9 cellular contexts compared by ENCODE assay signal in the genomic region with DNA sequence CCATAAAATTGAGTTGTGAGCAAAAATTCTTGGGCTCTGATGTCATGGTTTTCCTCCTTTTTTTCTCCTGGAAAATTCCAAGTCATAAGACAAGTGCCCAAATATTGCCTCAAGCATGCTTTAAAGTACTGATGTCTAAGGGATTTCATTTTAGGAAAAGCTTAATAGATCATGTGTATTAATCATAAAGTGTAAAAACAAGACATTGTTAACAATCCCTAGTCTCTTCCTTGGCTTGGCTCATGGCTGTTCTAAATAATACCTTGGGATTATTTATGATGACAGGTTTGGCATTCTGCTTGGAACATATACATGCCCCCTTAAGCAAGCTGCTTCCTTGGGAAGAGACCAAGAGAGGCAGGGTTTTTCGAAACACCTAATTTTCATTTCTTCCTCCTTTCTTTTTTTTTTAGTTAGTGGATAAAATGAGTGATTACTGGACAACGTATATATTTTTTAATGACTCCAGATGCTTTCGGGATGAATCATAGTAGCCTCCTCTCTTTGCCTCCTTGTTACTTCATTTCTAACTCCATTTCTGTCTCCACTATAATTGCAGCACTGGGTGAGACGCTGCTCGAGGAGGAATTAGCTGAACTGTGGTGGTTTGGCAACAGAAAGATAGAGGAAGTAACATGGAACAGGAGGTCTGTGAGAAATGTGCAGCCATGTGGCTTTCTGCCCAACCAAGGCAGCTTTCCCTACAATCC.
DNase-seq lines count a peak whose midpoint lies in the region; ATAC-seq and TF ChIP-seq lines count a peak whose summit lies in the region.
"Had no signal": no experiment of that assay in that cellular context is flagged by ENCODE, and none has a peak within 500 bp of the region (broad histone marks: within the 10 kb centered on the region; RNA-seq: fewer than 3 reads in every experiment).

No MANE protein-coding gene starts in this region.

- POLR2A ChIA-PET in HCT116 (lab: Charles Lee), result no interaction called here

- no peak overlapping the region for H2AFZ ChIP-seq in ACC112 (ENCODE audit: low read length, unreplicated experiment)
- H2AFZ ChIP-seq in HCT116 (ENCODE audit: low read depth, low read length, poor library complexity, severe bottlenecking), result no peak overlapping the region

- TF ChIP-seq RAD21 in HCT116 (IDR thresholded peaks at IDR 0.05; ENCODE audit: low read depth), result no peak

- H4K20me1 ChIP-seq in HCT116 (ENCODE audit: insufficient read depth), result no peaks in the 10 kb centered on the region

- ATAC-seq in HCT116 (0 out of 2 replicates have a peak, but pooled peaks have one; percentile 18), left ventricle myocardium superior (peak; percentile 71), HG03159 (IDR thresholded peaks at IDR 0.05; ENCODE audit: unreplicated experiment) (no peak), GM18511 (IDR thresholded peaks at IDR 0.05; ENCODE audit: unreplicated experiment) (no peak), HG03039 (IDR thresholded peaks at IDR 0.05; ENCODE audit: unreplicated experiment) (no peak)

- no TSS peak for BruUV-seq in HCT116 (replicated peaks; lab: Mats Ljungman, UMichigan)

- CTCF ChIA-PET in HCT116 (lab: Charles Lee), result interaction anchor here (1.4 kb wide), 1 partner anchor 672 kb away, joined by 3 read pairs; no protein-coding TSS in a partner anchor

- peak overlapping the region; percentile 13 for H3K4me2 ChIP-seq in HCT116 (ENCODE audit: low read length)

- peak overlapping the region; percentile 39 for H3K27ac ChIP-seq in ACC112 (ENCODE audit: low read depth, low read length)
- H3K27ac ChIP-seq in HCT116 (ENCODE audit: low read depth, low read length), result no peak overlapping the region
- H3K27ac ChIP-seq: spleen had no signal

- DNase-seq in HCT116 (ENCODE audit: low read depth, low spot score) (no peak), T1000 (lab: John Stamatoyannopoulos, UW) (peak; percentile 38), left ventricle myocardium superior (no peak), NCI-H2107 treated with DMSO at 0.1 percent for 48 hours (lab: John Stamatoyannopoulos, UW; ENCODE audit: unreplicated experiment) (no peak)
- DNase-seq: spleen had no signal

- H3K9me2 ChIP-seq in HCT116 (ENCODE audit: insufficient read depth), result no peaks in the 10 kb centered on the region

- TF ChIP-seq POLR2A in HCT116 (IDR thresholded peaks at IDR 0.05; ENCODE audit: borderline replicate concordance, extremely low read depth, insufficient read depth, insufficient read length), result no peak

- no peaks in the 10 kb centered on the region for H3K9me3 ChIP-seq in HCT116 (ENCODE audit: control insufficient read depth in 1 of 2, insufficient read depth in 1 of 2, low read depth in 1 of 2, low read length in 2 of 2)
- H3K9me3 ChIP-seq: spleen had no signal

- RAD21 ChIA-PET in HCT116 (lab: Charles Lee; ENCODE audit: low non-redundant PET in 1 of 2, low total read pairs in 2 of 2, uncharacterized antibody in 2 of 2, unreplicated experiment in 2 of 2), result no interaction called here

- no peaks in the 10 kb centered on the region for H3K79me2 ChIP-seq in ACC112 (ENCODE audit: control insufficient read depth, insufficient read depth, low read length, unreplicated experiment)
- H3K79me2 ChIP-seq in HCT116 (ENCODE audit: insufficient read depth, low read length), result no peaks in the 10 kb centered on the region

- H3K27me3 ChIP-seq in ACC112 (ENCODE audit: insufficient read depth, low read length) (no peaks in the 10 kb centered on the region), HCT116 (ENCODE audit: insufficient read depth, low read length) (no peaks in the 10 kb centered on the region; the same call in 1 of the 2 replicates)
- H3K27me3 ChIP-seq: spleen had no signal

- H3K4me1 ChIP-seq in ACC112 (ENCODE audit: control insufficient read depth, insufficient read depth, low read length, unreplicated experiment) (peaks cover 14% of the 10 kb centered on the region), HCT116 (ENCODE audit: control insufficient read depth in 1 of 2, insufficient read depth in 2 of 2, low read length in 2 of 2) (peaks cover 8 to 10% of the 10 kb centered on the region in 2 experiments; a peak in 3 of 4 replicates)

- H3K9ac ChIP-seq in HCT116 (ENCODE audit: low read length), result no peak overlapping the region

- H3K36me3 ChIP-seq in ACC112 (ENCODE audit: insufficient read depth, low read length), result no peaks in the 10 kb centered on the region
- H3K36me3 ChIP-seq in HCT116 (ENCODE audit: control insufficient read depth in 1 of 2, insufficient read depth in 2 of 2, low read length in 2 of 2), result no peaks in the 10 kb centered on the region
- H3K36me3 ChIP-seq: spleen had no signal

- H3K4me3 ChIP-seq in ACC112 (ENCODE audit: low read depth, low read length) (peak overlapping the region; percentile 31; the same call in 1 of the 2 replicates), HCT116 (replicated peaks in 1 of 2; ENCODE audit: low read depth in 1 of 2, low read length in 2 of 2) (no peak overlapping the region)
- H3K4me3 ChIP-seq: spleen had no signal

- intact Hi-C loops in HCT116 (cut with micrococcal nuclease), result no loop called here
- intact Hi-C loops in left ventricle myocardium superior (cut with micrococcal nuclease), result no loop called here

- no peak for TF ChIP-seq CTCF in HCT116 (IDR thresholded peaks at IDR 0.05 in 2 of 3, conservative IDR thresholded peaks at IDR 0.05 in 1 of 3; ENCODE audit: borderline replicate concordance in 1 of 3, insufficient read depth in 1 of 3, low read depth in 2 of 3, low read length in 2 of 3)

TF ChIP-seq in HCT116, 20 proteins besides CTCF, POLR2A, EP300 and RAD21:
- TF ChIP-seq SP1 (IDR thresholded peaks at IDR 0.05; ENCODE audit: low read depth) (0 out of 2 replicates have a peak, but pooled peaks have one; percentile 14), POLR2AphosphoS5 (IDR thresholded peaks at IDR 0.05; ENCODE audit: low read depth, low read length) (no peak), CEBPB (IDR thresholded peaks at IDR 0.05; ENCODE audit: low read depth) (no peak), JUND (IDR thresholded peaks at IDR 0.05) (0 out of 2 replicates have a peak, but pooled peaks have one; percentile 14)

Comparison
In these comparisons a context has a peak if more than half of its experiments do, and no peak if none do; other contexts are left out.
1. ATAC-seq: peak in HCT116 (single experiment) and left ventricle myocardium superior (single experiment); none in HG03159 (single experiment), GM18511 (single experiment) and HG03039 (single experiment).